Comparison of ENCODE assay signal across 27 cellular contexts in genomic region chrX:73831500-73831899, GRCh38. TPM values are rescaled to one million over a fixed set of nuclear protein-coding genes. Genes with fewer than 3 reads are reported as not detected.
"Had no signal": no experiment of that assay in that cellular context is flagged by ENCODE, and none has a peak within 500 bp of the region (broad histone marks: within the 10 kb centered on the region; RNA-seq: fewer than 3 reads in every experiment).

No MANE protein-coding gene starts in this region.

- H3K36me3 ChIP-seq: gastroesophageal sphincter, left ventricle myocardium inferior, uterus had no signal

- H3K27ac ChIP-seq: gastroesophageal sphincter, left ventricle myocardium inferior, sigmoid colon, testis, uterus had no signal

- H3K4me3 ChIP-seq: gastroesophageal sphincter, left ventricle myocardium inferior, sigmoid colon, smooth muscle cell, testis, uterus had no signal

- DNase-seq: activated CD4-positive, alpha-beta T cell treated with anti-CD3 and anti-CD28 coated beads for 1 hour; activated CD4-positive, alpha-beta T cell treated with anti-CD3 and anti-CD28 coated beads, Interleukin-2, amount 50 U/mL, for 1 hour; activated CD8-positive, alpha-beta memory T cell treated with anti-CD3 and anti-CD28 coated beads, Interleukin-2, amount 50 U/mL, for 4 hours; activated CD8-positive, alpha-beta T cell treated with anti-CD3 and anti-CD28 coated beads, Interleukin-2, amount 10 ng/mL, durations not matched to agents 7 days and 5 days; activated naive CD4-positive, alpha-beta T cell treated with Interleukin-2 at 50 U/mL for 16 hours; activated naive CD8-positive, alpha-beta T cell treated with anti-CD3 and anti-CD28 coated beads for 36 hours; activated T-cell treated with anti-CD3 and anti-CD28 coated beads, Interleukin-2, amount 50 U/mL, for 4 hours; cerebellar nuclear complex; cortex of kidney; endodermal cell; head of caudate nucleus; hypothalamus; left ventricle myocardium inferior; naive thymus-derived CD4-positive, alpha-beta T cell; posterior cingulate gyrus; sigmoid colon; stimulated activated CD4-positive, alpha-beta T cell treated with anti-CD3 and anti-CD28 coated beads, Interleukin-2, amount 100 ng/mL, for 48 hours; stimulated activated CD8-positive, alpha-beta memory T cell treated with anti-CD3 and anti-CD28 coated beads, Interleukin-4, amount 100 ng/mL, for 48 hours; stimulated activated naive B cell treated with anti-CD40 and anti-IgM and Interleukin-4, amounts not matched to agents 10 μg/mL and 1 μg/mL and 100 μg/mL, for 72 hours; testis; trophoblast cell; uterus had no signal

- H3K9me3 ChIP-seq: gastroesophageal sphincter, left ventricle myocardium inferior, sigmoid colon, testis, uterus had no signal

- H3K4me1 ChIP-seq: gastroesophageal sphincter, left ventricle myocardium inferior, sigmoid colon, testis, uterus had no signal

- ATAC-seq: activated CD8-positive, alpha-beta T cell treated with anti-CD3 and anti-CD28 coated beads, Interleukin-2, amount 10 ng/mL, durations not matched to agents 7 days and 5 days; activated T-cell treated with anti-CD3 and anti-CD28 coated beads, Interleukin-2, amount 50 U/mL, for 4 hours; gastroesophageal sphincter; naive thymus-derived CD4-positive, alpha-beta T cell; stimulated activated naive B cell treated with anti-CD40 and anti-IgM and Interleukin-4, amounts not matched to agents 10 μg/mL and 1 μg/mL and 100 μg/mL, for 72 hours had no signal

- H3K27me3 ChIP-seq: gastroesophageal sphincter, sigmoid colon, testis, uterus had no signal

RNA-seq across cellular contexts. Expression of gene XIST, which starts 21.0 kb away (rescaled TPM):
- total RNA-seq: activated CD8-positive, alpha-beta T cell treated with anti-CD3 and anti-CD28 coated beads, Interleukin-2, amount 10 ng/mL, durations not matched to agents 7 days and 5 days; activated naive CD8-positive, alpha-beta T cell treated with anti-CD3 and anti-CD28 coated beads for 36 hours; activated T-helper 2 cell treated with anti-CD3 and anti-CD28 coated beads, Interferon-gamma antibody, Interleukin-2, Interleukin-4, amounts not matched to agents 10 μg/mL and 5 μg/mL and 100 μg/mL, durations not matched to agents 14 hours and 24 hours and 36 hours; lung microvascular endothelial cell; neural crest cell; smooth muscle cell had no signal
- polyA plus RNA-seq: smooth muscle cell had no signal
